13 cellular contexts compared by ENCODE assay signal in genomic region chr11:2813141-2813908, GRCh38.
DNase-seq lines count a peak whose midpoint lies in the region; ATAC-seq, FAIRE-seq and TF ChIP-seq lines count a peak whose summit lies in the region.
"Had no signal": no experiment of that assay in that cellular context is flagged by ENCODE, and none has a peak within 500 bp of the region (broad histone marks: within the 10 kb centered on the region; RNA-seq: fewer than 3 reads in every experiment).

No MANE protein-coding gene starts in this region.

- intact Hi-C loops in K562 (cut with micrococcal nuclease): no loop called here

- POLR2A ChIA-PET in K562 (lab: Yijun Ruan, JAX): interaction anchor here (0.6 to 0.7 kb wide), 2 partner anchors 11 to 141 kb away, joined by 3 to 4 read pairs; no protein-coding TSS in a partner anchor

- H4K8ac ChIP-seq in mesendoderm (ENCODE audit: low read depth, low read length): no peak overlapping the region

- H3K4me1 Mint-ChIP-seq in mesothelial cell of epicardium: peaks cover 46% of the 10 kb centered on the region

- no peak overlapping the region for H3K23ac ChIP-seq in mesendoderm (ENCODE audit: low read length)

- no peak for ATAC-seq in K562
- ATAC-seq: T-helper 17 cell had no signal

- no peaks in the 10 kb centered on the region for H3K36me3 ChIP-seq in K562 (ENCODE audit: control insufficient read depth, insufficient read depth, low read length)
- H3K36me3 ChIP-seq in mesendoderm (ENCODE audit: control insufficient read depth, insufficient read depth, low read length): no peaks in the 10 kb centered on the region
- H3K36me3 ChIP-seq: sigmoid colon had no signal

- peaks cover 21% of the 10 kb centered on the region for H3K9me3 Mint-ChIP-seq in mesothelial cell of epicardium

- H4K5ac ChIP-seq in mesendoderm (ENCODE audit: low read length): no peak overlapping the region

- no peak overlapping the region for H3K56ac ChIP-seq in mesendoderm (ENCODE audit: low read length)

- TF ChIP-seq POLR2A in K562 (conservative IDR thresholded peaks at IDR 0.05): no peak

- 0 out of 2 replicates have a peak, but pooled peaks cover 6% of the 10 kb centered on the region for H3K9me3 ChIP-seq in K562 (replicated peaks; ENCODE audit: control insufficient read depth, insufficient read depth, low read depth, low read length)

- no peak overlapping the region for H3K4me3 Mint-ChIP-seq in mesothelial cell of epicardium
- H3K4me3 Mint-ChIP-seq: memory B cell, T-helper 17 cell had no signal

- no peak for TF ChIP-seq EP300 in K562 (IDR thresholded peaks at IDR 0.05; ENCODE audit: low read length)

- BruUV-seq in K562 (replicated peaks; lab: Mats Ljungman, UMichigan): no TSS peak

- H3K9ac ChIP-seq in K562 (ENCODE audit: insufficient read depth in 1 of 2, low read depth in 2 of 2, low read length in 2 of 2): peak overlapping the region in 1 of 2 experiments; percentile 24; a peak in 2 of 4 replicates
- H3K9ac ChIP-seq in mesendoderm (ENCODE audit: low read length): no peak overlapping the region

- peak overlapping the region; percentile 94 for H3K27ac Mint-ChIP-seq in mesothelial cell of epicardium
- H3K27ac Mint-ChIP-seq: memory B cell, T-helper 17 cell had no signal

- H3K27ac ChIP-seq in K562 (ENCODE audit: extremely low read depth, low read depth, low read length) (no peak overlapping the region), mesendoderm (ENCODE audit: low read depth, low read length) (no peak overlapping the region)

- no peaks in the 10 kb centered on the region for H3K9me1 ChIP-seq in K562 (ENCODE audit: control insufficient read depth, insufficient read depth, low read length)

- H3K18ac ChIP-seq in mesendoderm (ENCODE audit: low read length): no peak overlapping the region

- H3K4ac ChIP-seq in mesendoderm (ENCODE audit: low read depth, low read length): no peak overlapping the region

- WGBS in K562 (ENCODE audit: insufficient coverage, low coverage, missing lambda C conversion rate): 7% methylated on average over 14 of the region's 14 CpGs
- WGBS in mesendoderm (ENCODE audit: extremely low coverage, insufficient coverage, low lambda C conversion rate): 100% methylated on average over 1 of the region's 14 CpGs

- no peak for FAIRE-seq in K562 (lab: Jason Lieb, UNC)

- no peaks in the 10 kb centered on the region for H3K27me3 Mint-ChIP-seq in mesothelial cell of epicardium (ENCODE audit: low read depth)
- H3K27me3 Mint-ChIP-seq: CD4-positive, alpha-beta memory T cell; T-helper 17 cell had no signal

- H3K27me3 ChIP-seq in K562 (ENCODE audit: control insufficient read depth in 2 of 2, insufficient read depth in 2 of 2, low read length in 2 of 2) (0 out of 5 replicates have a peak, but pooled peaks cover 0 to 5% of the 10 kb centered on the region in 2 experiments), mesendoderm (ENCODE audit: insufficient read depth, low read length, poor library complexity) (no peaks in the 10 kb centered on the region)
- H3K27me3 ChIP-seq: sigmoid colon had no signal

- TF ChIP-seq RAD21 in K562 (CRISPR knock-in tag; conservative IDR thresholded peaks at IDR 0.05 in 1 of 2, IDR thresholded peaks at IDR 0.05 in 1 of 2): no peak

- no peak overlapping the region for H3K4me3 ChIP-seq in K562
- H3K4me3 ChIP-seq in mesendoderm (ENCODE audit: low read length): no peak overlapping the region

- no peaks in the 10 kb centered on the region for H3K36me3 Mint-ChIP-seq in mesothelial cell of epicardium

- no peak overlapping the region for H2BK15ac ChIP-seq in mesendoderm (replicated peaks; ENCODE audit: low read depth)

- H2AK5ac ChIP-seq in mesendoderm (ENCODE audit: low read length): no peak overlapping the region

- no peak overlapping the region for H2AFZ ChIP-seq in K562 (ENCODE audit: low read depth, low read length)

- no peaks in the 10 kb centered on the region for H3K79me1 ChIP-seq in mesendoderm (ENCODE audit: low read length)

- no peaks in the 10 kb centered on the region for H3K79me2 ChIP-seq in K562 (ENCODE audit: control insufficient read depth, insufficient read depth, low read length)
- H3K79me2 ChIP-seq in mesendoderm (ENCODE audit: control insufficient read depth, insufficient read depth, low read length): no peaks in the 10 kb centered on the region

- H3K4me1 ChIP-seq in K562 (replicated peaks in 1 of 2; ENCODE audit: control insufficient read depth in 2 of 2, insufficient read depth in 2 of 2, low read length in 2 of 2) (peaks cover 19 to 31% of the 10 kb centered on the region in 2 experiments), mesendoderm (ENCODE audit: control insufficient read depth, low read depth, low read length) (no peaks in the 10 kb centered on the region)

- no peak overlapping the region for H3K4me2 ChIP-seq in K562 (ENCODE audit: insufficient read depth, low read length)
- H3K4me2 ChIP-seq in mesendoderm (ENCODE audit: low read length): no peak overlapping the region

- H4K20me1 ChIP-seq in K562 (replicated peaks; ENCODE audit: control insufficient read depth, insufficient read depth, low read length): no peaks in the 10 kb centered on the region

- no peak overlapping the region for H2BK5ac ChIP-seq in mesendoderm (ENCODE audit: low read length)

- no peak overlapping the region for H2BK120ac ChIP-seq in mesendoderm (ENCODE audit: low read depth, low read length)

- in situ Hi-C loops in K562 (cut with MboI): no loop called here

- CTCF ChIA-PET in K562 (lab: Yijun Ruan, JAX; ENCODE audit: low intra/inter-chr PET ratio): no interaction called here

- TF ChIP-seq CTCF in K562 (IDR thresholded peaks at IDR 0.05 in 2 of 3, conservative IDR thresholded peaks at IDR 0.05 in 1 of 3; ENCODE audit: insufficient read depth in 2 of 3, low read depth in 1 of 3, low read length in 3 of 3): no peak
- no peak for TF ChIP-seq CTCF in mesothelial cell of epicardium (IDR thresholded peaks at IDR 0.05; ENCODE audit: unreplicated experiment)

- DNase-seq in stimulated activated CD4-positive, alpha-beta T cell treated with anti-CD3 and anti-CD28 coated beads, Interleukin-1b, Interleukin-23, amount 100 ng/mL, for 48 hours: peak; percentile 11
- no peak for DNase-seq in stimulated activated CD4-positive, alpha-beta T cell treated with anti-CD3 and anti-CD28 coated beads, Interleukin-2, amount 100 ng/mL, for 24 hours
- peak in 1 of 4 experiments; percentile 48 for DNase-seq in K562 (ENCODE audit: extremely low read depth in 1 of 4, low spot score in 3 of 4)
- no peak for DNase-seq in mesothelial cell of epicardium (ENCODE audit: low spot score in 2 of 2, unreplicated experiment in 2 of 2)
- DNase-seq in HT-29 (ENCODE audit: low spot score): no peak
- no peak for DNase-seq in dermis blood vessel endothelial cell
- DNase-seq in midbrain (lab: John Stamatoyannopoulos, UW): no peak
- no peak for DNase-seq in mesendoderm
- DNase-seq: CD4-positive, alpha-beta memory T cell; NCI-H1105 treated with DMSO at 0.1 percent for 48 hours; sigmoid colon; T-helper 17 cell had no signal

TF ChIP-seq in K562, 482 proteins besides CTCF, POLR2A, EP300 and RAD21:
- TF ChIP-seq ARID1B (IDR thresholded peaks at IDR 0.05) (no peak), CREM (IDR thresholded peaks at IDR 0.05; ENCODE audit: low read depth) (peak; percentile 45), PKNOX1 (IDR thresholded peaks at IDR 0.05) (peak; percentile 79), KLF10 (CRISPR knock-in tag; IDR thresholded peaks at IDR 0.05) (no peak), HDAC6 (IDR thresholded peaks at IDR 0.05; ENCODE audit: low read depth, low read length) (no peak)
